ENCODE assay signal across 1 cellular context in the genomic region with DNA sequence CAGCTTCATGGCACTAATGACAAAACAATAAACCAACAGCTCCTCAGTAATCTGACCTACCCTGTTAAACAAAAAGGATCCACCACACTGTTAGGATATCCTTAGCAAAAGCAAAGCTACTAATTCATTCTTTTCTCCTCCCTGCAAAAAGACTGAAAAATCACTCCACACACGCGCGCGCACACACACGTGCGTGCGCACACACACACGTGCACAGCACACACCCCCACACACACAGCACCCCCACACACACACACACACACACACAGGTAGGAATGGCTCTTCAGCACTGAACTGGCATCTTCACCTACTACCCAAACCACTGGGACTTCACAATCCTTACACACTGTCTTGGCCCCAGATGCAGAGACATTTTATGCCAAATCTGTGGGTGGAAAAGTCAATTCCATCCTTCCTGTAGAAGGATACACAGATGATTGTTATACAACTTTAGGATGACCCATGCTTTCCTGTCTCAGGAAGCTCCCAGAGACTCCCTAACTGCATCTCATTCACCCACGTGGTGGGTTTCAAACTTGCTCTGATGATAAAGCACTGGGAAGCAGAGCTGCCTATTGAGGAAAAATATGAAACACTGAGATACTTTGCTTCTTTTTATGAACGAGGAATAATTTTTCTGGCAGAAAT.
TF ChIP-seq lines count a peak whose summit lies in the region.

No MANE protein-coding gene starts in this region.

TF ChIP-seq in WTC11, 78 proteins besides CTCF, POLR2A, EP300 and RAD21 (continued from another document):
- TF ChIP-seq, protein P1, sequence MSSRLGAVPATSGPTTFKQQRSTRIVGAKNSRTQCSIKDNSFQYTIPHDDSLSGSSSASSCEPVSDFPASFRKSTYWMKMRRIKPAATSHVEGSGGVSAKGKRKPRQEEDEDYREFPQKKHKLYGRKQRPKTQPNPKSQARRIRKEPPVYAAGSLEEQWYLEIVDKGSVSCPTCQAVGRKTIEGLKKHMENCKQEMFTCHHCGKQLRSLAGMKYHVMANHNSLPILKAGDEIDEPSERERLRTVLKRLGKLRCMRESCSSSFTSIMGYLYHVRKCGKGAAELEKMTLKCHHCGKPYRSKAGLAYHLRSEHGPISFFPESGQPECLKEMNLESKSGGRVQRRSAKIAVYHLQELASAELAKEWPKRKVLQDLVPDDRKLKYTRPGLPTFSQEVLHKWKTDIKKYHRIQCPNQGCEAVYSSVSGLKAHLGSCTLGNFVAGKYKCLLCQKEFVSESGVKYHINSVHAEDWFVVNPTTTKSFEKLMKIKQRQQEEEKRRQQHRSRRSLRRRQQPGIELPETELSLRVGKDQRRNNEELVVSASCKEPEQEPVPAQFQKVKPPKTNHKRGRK (CRISPR knock-in tag; IDR thresholded peaks at IDR 0.05; ENCODE audit: borderline replicate concordance) = no peak
- TF ChIP-seq, protein P2, sequence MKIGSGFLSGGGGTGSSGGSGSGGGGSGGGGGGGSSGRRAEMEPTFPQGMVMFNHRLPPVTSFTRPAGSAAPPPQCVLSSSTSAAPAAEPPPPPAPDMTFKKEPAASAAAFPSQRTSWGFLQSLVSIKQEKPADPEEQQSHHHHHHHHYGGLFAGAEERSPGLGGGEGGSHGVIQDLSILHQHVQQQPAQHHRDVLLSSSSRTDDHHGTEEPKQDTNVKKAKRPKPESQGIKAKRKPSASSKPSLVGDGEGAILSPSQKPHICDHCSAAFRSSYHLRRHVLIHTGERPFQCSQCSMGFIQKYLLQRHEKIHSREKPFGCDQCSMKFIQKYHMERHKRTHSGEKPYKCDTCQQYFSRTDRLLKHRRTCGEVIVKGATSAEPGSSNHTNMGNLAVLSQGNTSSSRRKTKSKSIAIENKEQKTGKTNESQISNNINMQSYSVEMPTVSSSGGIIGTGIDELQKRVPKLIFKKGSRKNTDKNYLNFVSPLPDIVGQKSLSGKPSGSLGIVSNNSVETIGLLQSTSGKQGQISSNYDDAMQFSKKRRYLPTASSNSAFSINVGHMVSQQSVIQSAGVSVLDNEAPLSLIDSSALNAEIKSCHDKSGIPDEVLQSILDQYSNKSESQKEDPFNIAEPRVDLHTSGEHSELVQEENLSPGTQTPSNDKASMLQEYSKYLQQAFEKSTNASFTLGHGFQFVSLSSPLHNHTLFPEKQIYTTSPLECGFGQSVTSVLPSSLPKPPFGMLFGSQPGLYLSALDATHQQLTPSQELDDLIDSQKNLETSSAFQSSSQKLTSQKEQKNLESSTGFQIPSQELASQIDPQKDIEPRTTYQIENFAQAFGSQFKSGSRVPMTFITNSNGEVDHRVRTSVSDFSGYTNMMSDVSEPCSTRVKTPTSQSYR (CRISPR knock-in tag; IDR thresholded peaks at IDR 0.05) = no peak
- TF ChIP-seq, protein P3, sequence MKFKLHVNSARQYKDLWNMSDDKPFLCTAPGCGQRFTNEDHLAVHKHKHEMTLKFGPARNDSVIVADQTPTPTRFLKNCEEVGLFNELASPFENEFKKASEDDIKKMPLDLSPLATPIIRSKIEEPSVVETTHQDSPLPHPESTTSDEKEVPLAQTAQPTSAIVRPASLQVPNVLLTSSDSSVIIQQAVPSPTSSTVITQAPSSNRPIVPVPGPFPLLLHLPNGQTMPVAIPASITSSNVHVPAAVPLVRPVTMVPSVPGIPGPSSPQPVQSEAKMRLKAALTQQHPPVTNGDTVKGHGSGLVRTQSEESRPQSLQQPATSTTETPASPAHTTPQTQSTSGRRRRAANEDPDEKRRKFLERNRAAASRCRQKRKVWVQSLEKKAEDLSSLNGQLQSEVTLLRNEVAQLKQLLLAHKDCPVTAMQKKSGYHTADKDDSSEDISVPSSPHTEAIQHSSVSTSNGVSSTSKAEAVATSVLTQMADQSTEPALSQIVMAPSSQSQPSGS (CRISPR knock-in tag; IDR thresholded peaks at IDR 0.05; ENCODE audit: borderline replicate concordance, low read depth) = no peak
- no peak for TF ChIP-seq GRHL2 (CRISPR knock-in tag; IDR thresholded peaks at IDR 0.05; ENCODE audit: insufficient replicate concordance, severe bottlenecking)
- TF ChIP-seq SMAD3 (CRISPR knock-in tag; IDR thresholded peaks at IDR 0.05; ENCODE audit: borderline replicate concordance) = no peak
- TF ChIP-seq ELF4 (CRISPR knock-in tag; IDR thresholded peaks at IDR 0.05; ENCODE audit: low read depth) = no peak
- TF ChIP-seq RORB (CRISPR knock-in tag; IDR thresholded peaks at IDR 0.05) = no peak
- TF ChIP-seq, protein P4, sequence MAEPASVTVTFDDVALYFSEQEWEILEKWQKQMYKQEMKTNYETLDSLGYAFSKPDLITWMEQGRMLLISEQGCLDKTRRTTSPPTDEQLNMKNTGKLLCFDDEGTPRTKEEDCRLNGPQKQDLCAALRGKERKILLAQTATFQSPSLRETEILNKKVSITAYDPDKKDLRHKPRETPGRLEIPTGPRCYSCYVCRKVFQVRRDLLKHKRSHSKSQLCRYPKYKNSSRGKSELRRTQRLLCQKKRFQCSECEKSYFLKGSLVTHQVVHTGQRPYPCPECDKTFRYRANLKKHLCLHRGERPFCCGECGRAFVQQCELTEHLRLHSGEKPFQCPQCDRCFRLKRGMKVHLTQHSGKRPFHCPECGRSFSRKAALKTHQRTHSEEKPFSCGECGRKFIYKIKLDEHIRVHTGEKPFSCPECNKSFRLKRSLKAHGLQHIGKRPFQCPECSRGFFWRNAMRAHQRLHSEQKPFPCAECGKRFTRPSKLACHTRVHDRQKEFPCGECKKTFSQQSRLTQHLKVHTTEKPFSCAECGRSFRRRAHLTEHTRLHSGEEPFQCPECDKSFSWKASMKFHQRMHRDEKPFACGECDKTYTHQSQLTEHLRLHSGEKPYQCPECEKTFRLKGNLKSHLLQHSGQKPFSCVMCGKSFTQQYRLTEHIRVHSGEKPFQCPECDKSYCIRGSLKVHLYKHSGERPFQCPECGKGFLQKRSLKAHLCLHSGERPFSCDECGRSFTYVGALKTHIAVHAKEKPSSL (CRISPR knock-in tag; conservative IDR thresholded peaks at IDR 0.05) = no peak
- TF ChIP-seq, protein P5, sequence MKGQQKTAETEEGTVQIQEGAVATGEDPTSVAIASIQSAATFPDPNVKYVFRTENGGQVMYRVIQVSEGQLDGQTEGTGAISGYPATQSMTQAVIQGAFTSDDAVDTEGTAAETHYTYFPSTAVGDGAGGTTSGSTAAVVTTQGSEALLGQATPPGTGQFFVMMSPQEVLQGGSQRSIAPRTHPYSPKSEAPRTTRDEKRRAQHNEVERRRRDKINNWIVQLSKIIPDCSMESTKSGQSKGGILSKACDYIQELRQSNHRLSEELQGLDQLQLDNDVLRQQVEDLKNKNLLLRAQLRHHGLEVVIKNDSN (CRISPR knock-in tag; IDR thresholded peaks at IDR 0.05) = no peak
- TF ChIP-seq TP53 (CRISPR knock-in tag; IDR thresholded peaks at IDR 0.05) = no peak
- TF ChIP-seq, protein P6, sequence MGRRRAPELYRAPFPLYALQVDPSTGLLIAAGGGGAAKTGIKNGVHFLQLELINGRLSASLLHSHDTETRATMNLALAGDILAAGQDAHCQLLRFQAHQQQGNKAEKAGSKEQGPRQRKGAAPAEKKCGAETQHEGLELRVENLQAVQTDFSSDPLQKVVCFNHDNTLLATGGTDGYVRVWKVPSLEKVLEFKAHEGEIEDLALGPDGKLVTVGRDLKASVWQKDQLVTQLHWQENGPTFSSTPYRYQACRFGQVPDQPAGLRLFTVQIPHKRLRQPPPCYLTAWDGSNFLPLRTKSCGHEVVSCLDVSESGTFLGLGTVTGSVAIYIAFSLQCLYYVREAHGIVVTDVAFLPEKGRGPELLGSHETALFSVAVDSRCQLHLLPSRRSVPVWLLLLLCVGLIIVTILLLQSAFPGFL (CRISPR knock-in tag; IDR thresholded peaks at IDR 0.05; ENCODE audit: borderline replicate concordance) = no peak
- TF ChIP-seq ETV6 (CRISPR knock-in tag; IDR thresholded peaks at IDR 0.05) = no peak
TF ChIP-seq in WTC11: peak in this region for 0.
